In the genomic region with DNA sequence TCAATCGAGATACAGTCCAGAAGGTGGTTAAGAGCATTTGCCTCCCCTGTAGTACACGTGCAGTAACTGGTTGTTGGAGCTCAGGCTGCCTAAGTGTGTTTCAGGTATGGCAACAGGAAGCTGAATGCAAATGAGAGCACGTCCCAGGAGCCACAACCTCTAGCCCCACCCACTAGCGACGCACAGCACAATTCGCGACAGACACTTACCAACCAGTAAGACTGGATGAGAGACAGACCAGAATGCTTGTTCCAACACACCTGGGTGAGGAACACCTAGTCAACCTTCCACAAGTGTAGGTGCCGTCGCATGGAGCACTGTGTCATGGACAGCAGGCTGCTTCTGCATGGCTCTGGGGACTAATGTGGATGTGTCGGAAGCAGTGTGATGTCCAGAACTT, we compare ENCODE assay signal across 8 cellular contexts. TPM values are rescaled to one million over a fixed set of nuclear protein-coding genes. Genes with fewer than 3 reads are reported as not detected.
DNase-seq lines count a peak whose midpoint lies in the region; ATAC-seq and TF ChIP-seq lines count a peak whose summit lies in the region.

No MANE protein-coding gene starts in this region.

- CTCF ChIA-PET in MCF 10A (lab: Yijun Ruan, JAX), result interaction anchor here (1.0 kb wide), 2 partner anchors 10 to 83 kb away, joined by 3 read pairs; no protein-coding TSS in a partner anchor

- H3K36me3 ChIP-seq in effector memory CD4-positive, alpha-beta T cell (ENCODE audit: control insufficient read depth, insufficient read depth, low read length), result no peaks in the 10 kb centered on the region

- no peak for TF ChIP-seq CTCF in MCF 10A (IDR thresholded peaks at IDR 0.05; ENCODE audit: unreplicated experiment)

- H3K4me3 ChIP-seq in effector memory CD4-positive, alpha-beta T cell (ENCODE audit: insufficient read depth, low read depth, low read length, poor library complexity, severe bottlenecking), result no peak overlapping the region

- no peak overlapping the region for H3K27ac Mint-ChIP-seq in MCF 10A (ENCODE audit: low read depth, unreplicated experiment)

- DNase-seq in HT-29 (ENCODE audit: low spot score) (peak; percentile 75), AG08396 (ENCODE audit: low spot score) (no peak), MCF 10A (ENCODE audit: unreplicated experiment) (no peak), anterior cingulate cortex (lab: John Stamatoyannopoulos, UW) (no peak)
- peak; percentile 64 for DNase-seq in activated CD4-positive, alpha-beta T cell treated with anti-CD3 and anti-CD28 coated beads for 1 hour
- peak; percentile 35 to 55 (median 43) for DNase-seq in effector memory CD4-positive, alpha-beta T cell
- DNase-seq in stimulated activated CD8-positive, alpha-beta memory T cell treated with anti-CD3 and anti-CD28 coated beads, Interleukin-7, amount 100 ng/mL, for 4 hours (ENCODE audit: low read depth in 2 of 2), result peak; percentile 49 to 69

- H3K36me3 Mint-ChIP-seq in MCF 10A (ENCODE audit: insufficient read depth, unreplicated experiment), result no peaks in the 10 kb centered on the region

- no peaks in the 10 kb centered on the region for H3K9me3 ChIP-seq in effector memory CD4-positive, alpha-beta T cell (ENCODE audit: control insufficient read depth, low read length)

- intact Hi-C loops in MCF 10A (cut with micrococcal nuclease), result loop anchor here (10.0 kb wide), 1 partner anchor 206 kb away; no protein-coding TSS in a partner anchor

- peak overlapping the region; percentile 47 for H3K27ac ChIP-seq in effector memory CD4-positive, alpha-beta T cell (ENCODE audit: insufficient read depth, low read length, poor library complexity, severe bottlenecking)

- no peaks in the 10 kb centered on the region for H3K9me3 Mint-ChIP-seq in MCF 10A (ENCODE audit: unreplicated experiment)

- no peak for ATAC-seq in GM18517 (IDR thresholded peaks at IDR 0.05; ENCODE audit: unreplicated experiment)

- H3K4me1 ChIP-seq in effector memory CD4-positive, alpha-beta T cell (ENCODE audit: control insufficient read depth, insufficient read depth, low read length, poor library complexity, severe bottlenecking), result peaks cover 22% of the 10 kb centered on the region

- H3K4me1 Mint-ChIP-seq in MCF 10A (ENCODE audit: insufficient read depth, unreplicated experiment), result peaks cover 13% of the 10 kb centered on the region

- H3K27me3 ChIP-seq in effector memory CD4-positive, alpha-beta T cell (replicated peaks; ENCODE audit: control insufficient read depth, insufficient read depth, low read length, poor library complexity, severe bottlenecking), result no peaks in the 10 kb centered on the region

- H3K27me3 Mint-ChIP-seq in MCF 10A (ENCODE audit: insufficient read depth, unreplicated experiment), result no peaks in the 10 kb centered on the region

- H3K4me3 Mint-ChIP-seq in MCF 10A (ENCODE audit: unreplicated experiment), result no peak overlapping the region

- BruUV-seq in MCF 10A (replicated peaks; lab: Mats Ljungman, UMichigan), result no TSS peak

- POLR2A ChIA-PET in MCF 10A (lab: Yijun Ruan, JAX), result no interaction called here

RNA-seq across cellular contexts. Expression of a gene that starts 7.2 kb away (rescaled TPM):
- total RNA-seq in HT-29 (2014; rRNA removed; shearing (Covaris generic)), result 75.5 and 93.2 TPM in 2 replicates
- total RNA-seq in MCF 10A (2022), result 20.8 and 28.0 TPM in 2 replicates

RNA-seq across cellular contexts. Expression of a gene that starts 54.3 kb away (rescaled TPM):
- 2.0 and 2.9 TPM in 2 replicates for total RNA-seq in HT-29 (2014; rRNA removed; shearing (Covaris generic))
- not detected in 2 replicates for total RNA-seq in MCF 10A (2022)

Comparison
In these comparisons a context has a peak if more than half of its experiments do, and no peak if none do; other contexts are left out.
1. DNase-seq: peak in HT-29 (single experiment), activated CD4-positive, alpha-beta T cell treated with anti-CD3 and anti-CD28 coated beads for 1 hour (single experiment), effector memory CD4-positive, alpha-beta T cell (3 of 3) and stimulated activated CD8-positive, alpha-beta memory T cell treated with anti-CD3 and anti-CD28 coated beads, Interleukin-7, amount 100 ng/mL, for 4 hours (2 of 2); none in AG08396 (single experiment), MCF 10A (single experiment) and anterior cingulate cortex (0 of 58).